Comparison of ENCODE assay signal across 21 cellular contexts in genomic region chr7:103809229-103809994, GRCh38.
A peak's percentile ranks its signal among the peaks of the same experiment; 100 is the strongest.
DNase-seq lines count a peak whose midpoint lies in the region; ATAC-seq and TF ChIP-seq lines count a peak whose summit lies in the region.
"Had no signal": no experiment of that assay in that cellular context is flagged by ENCODE, and none has a peak within 500 bp of the region (broad histone marks: within the 10 kb centered on the region; RNA-seq: fewer than 3 reads in every experiment).

No MANE protein-coding gene starts in this region.

- H3K4me3 ChIP-seq in OCI-LY3 (ENCODE audit: low read length) (0 out of 2 replicates have a peak overlapping the region, but pooled peaks have one; percentile 8), right lobe of liver (no peak overlapping the region), heart left ventricle (no peak overlapping the region), Karpas-422 (ENCODE audit: low read length) (no peak overlapping the region)

- no peak for TF ChIP-seq POLR2A in right lobe of liver (IDR thresholded peaks at IDR 0.05)
- TF ChIP-seq POLR2A in heart left ventricle (IDR thresholded peaks at IDR 0.05), result no peak

- in situ Hi-C loops in G401 (cut with HindIII; ENCODE audit: low sequenced_read_pairs), result no loop called here

- 61% methylated on average over 6 of the region's 6 CpGs for WGBS in right lobe of liver (ENCODE audit: insufficient coverage, low coverage, low lambda C conversion rate, missing lambda C conversion rate)
- 63 to 71% (median 68%) methylated on average over 6 of the region's 6 CpGs for WGBS in heart left ventricle, 4 donors

- CTCF ChIA-PET in CD4-positive, alpha-beta T cell (lab: Charles Lee), result no interaction called here

- H4K20me1 ChIP-seq in OCI-LY3 (ENCODE audit: insufficient read depth, low read length) (no peaks in the 10 kb centered on the region), Karpas-422 (ENCODE audit: insufficient read depth, low read depth, low read length) (no peaks in the 10 kb centered on the region)

- H3K27me3 ChIP-seq in OCI-LY3 (ENCODE audit: low read depth, low read length) (no peaks in the 10 kb centered on the region), right lobe of liver (no peaks in the 10 kb centered on the region), heart left ventricle (no peaks in the 10 kb centered on the region), Karpas-422 (ENCODE audit: low read length) (no peaks in the 10 kb centered on the region)
- no peaks in the 10 kb centered on the region for H3K27me3 ChIP-seq in CD4-positive, alpha-beta T cell (ENCODE audit: control insufficient read depth, insufficient read depth, low read length)

- H3K36me3 Mint-ChIP-seq in CD4-positive, alpha-beta T cell (ENCODE audit: low read depth), result no peaks in the 10 kb centered on the region
- H3K36me3 Mint-ChIP-seq: CD4-positive, CD25-positive, alpha-beta regulatory T cell; stimulated activated effector memory CD8-positive, alpha-beta T cell treated with anti-CD3 and anti-CD28 coated beads, Interleukin-12 subunit alpha, Interleukin-12 subunit beta, amount 100 ng/mL, for 72 hours had no signal

- DNase-seq in G401 (ENCODE audit: low spot score), result peak; percentile 20
- DNase-seq in right lobe of liver, result no peak
- no peak for DNase-seq in heart left ventricle
- DNase-seq in HPDE6-E6E7 (ENCODE audit: extremely low spot score), result no peak
- no peak for DNase-seq in CD4-positive, alpha-beta T cell
- no peak for DNase-seq in Karpas-422
- DNase-seq: activated CD4-positive, alpha-beta T cell treated with anti-CD3 and anti-CD28 coated beads, Interleukin-2, amount 50 U/mL, for 4 hours; activated naive CD4-positive, alpha-beta T cell treated with Interleukin-2 at 50 U/mL for 16 hours; activated T-cell treated with anti-CD3 and anti-CD28 coated beads for 4 hours; anterior cingulate cortex; CD4-positive, CD25-positive, alpha-beta regulatory T cell; DMS79; effector memory CD8-positive, alpha-beta T cell; nucleus accumbens; right cardiac atrium had no signal

- no peak for TF ChIP-seq CTCF in OCI-LY3 (IDR thresholded peaks at IDR 0.05; ENCODE audit: low read depth, low read length)
- TF ChIP-seq CTCF in right lobe of liver (IDR thresholded peaks at IDR 0.05), result no peak
- TF ChIP-seq CTCF in heart left ventricle (IDR thresholded peaks at IDR 0.05), result no peak
- no peak for TF ChIP-seq CTCF in CD4-positive, alpha-beta T cell (IDR thresholded peaks at IDR 0.05)

- no peak overlapping the region for H3K4me3 Mint-ChIP-seq in CD4-positive, alpha-beta T cell
- H3K4me3 Mint-ChIP-seq: CD4-positive, CD25-positive, alpha-beta regulatory T cell; central memory CD8-positive, alpha-beta T cell; effector memory CD8-positive, alpha-beta T cell; stimulated activated effector memory CD8-positive, alpha-beta T cell treated with anti-CD3 and anti-CD28 coated beads, Interleukin-12 subunit alpha, Interleukin-12 subunit beta, amount 100 ng/mL, for 72 hours; T-helper 1 cell treated with Interleukin-12 subunit alpha and Interleukin-12 subunit beta and Interleukin-4 antibody, amounts not matched to agents 30 μg/mL and 1 μg/mL, for 36 hours had no signal

- H3K27ac Mint-ChIP-seq in CD4-positive, alpha-beta T cell, result no peak overlapping the region
- H3K27ac Mint-ChIP-seq: stimulated activated effector memory CD8-positive, alpha-beta T cell treated with anti-CD3 and anti-CD28 coated beads, Interleukin-12 subunit alpha, Interleukin-12 subunit beta, amount 100 ng/mL, for 72 hours; T-helper 1 cell treated with Interleukin-12 subunit alpha and Interleukin-12 subunit beta and Interleukin-4 antibody, amounts not matched to agents 30 μg/mL and 1 μg/mL, for 36 hours had no signal

- peaks cover 29% of the 10 kb centered on the region for H3K4me1 Mint-ChIP-seq in CD4-positive, alpha-beta T cell (ENCODE audit: low read depth)

- peaks cover 36% of the 10 kb centered on the region for H3K4me1 ChIP-seq in OCI-LY3 (ENCODE audit: low read length)
- peaks cover 0 to 23% (median 2%) of the 10 kb centered on the region in 4 donors for H3K4me1 ChIP-seq in right lobe of liver
- no peaks in the 10 kb centered on the region for H3K4me1 ChIP-seq in heart left ventricle
- no peaks in the 10 kb centered on the region for H3K4me1 ChIP-seq in Karpas-422 (ENCODE audit: low read length)

- peak overlapping the region; percentile 5; the same call in 1 of the 2 replicates for H3K9ac ChIP-seq in OCI-LY3 (ENCODE audit: low read length)
- H3K9ac ChIP-seq in Karpas-422 (ENCODE audit: low read length), result no peak overlapping the region

- H3K36me3 ChIP-seq in OCI-LY3 (replicated peaks; ENCODE audit: low read depth, low read length), result no peaks in the 10 kb centered on the region
- H3K36me3 ChIP-seq in right lobe of liver, result no peaks in the 10 kb centered on the region
- no peaks in the 10 kb centered on the region for H3K36me3 ChIP-seq in heart left ventricle
- H3K36me3 ChIP-seq in Karpas-422 (ENCODE audit: insufficient read depth, low read length), result no peaks in the 10 kb centered on the region

- peak overlapping the region; percentile 55 for H3K4me2 ChIP-seq in OCI-LY3 (ENCODE audit: low read length)
- no peak overlapping the region for H3K4me2 ChIP-seq in Karpas-422 (ENCODE audit: low read depth, low read length, poor library complexity, severe bottlenecking)

- H3K27me3 Mint-ChIP-seq in CD4-positive, alpha-beta T cell, result no peaks in the 10 kb centered on the region
- H3K27me3 Mint-ChIP-seq: central memory CD8-positive, alpha-beta T cell; effector memory CD8-positive, alpha-beta T cell had no signal

- peak overlapping the region; percentile 36; the same call in 1 of the 2 replicates for H3K27ac ChIP-seq in OCI-LY3 (ENCODE audit: low read length)
- peak overlapping the region in 2 of 3 donors; percentile 56 to 66 for H3K27ac ChIP-seq in right lobe of liver
- no peak overlapping the region for H3K27ac ChIP-seq in heart left ventricle
- no peak overlapping the region for H3K27ac ChIP-seq in CD4-positive, alpha-beta T cell (ENCODE audit: low read depth, low read length)
- H3K27ac ChIP-seq in Karpas-422 (ENCODE audit: low read length), result no peak overlapping the region

- H2AFZ ChIP-seq in OCI-LY3 (ENCODE audit: low read depth, low read length) (peak overlapping the region; percentile 22; the same call in 1 of the 2 replicates), Karpas-422 (ENCODE audit: low read length) (no peak overlapping the region)

- no peaks in the 10 kb centered on the region for H3K9me2 ChIP-seq in Karpas-422 (replicated peaks; ENCODE audit: insufficient read depth, low read length)

- H3K9me3 ChIP-seq in OCI-LY3 (ENCODE audit: insufficient read depth, low read length) (no peaks in the 10 kb centered on the region), right lobe of liver (no peaks in the 10 kb centered on the region), heart left ventricle (peaks cover 0 to 3% (median 0%) of the 10 kb centered on the region in 12 donors), Karpas-422 (ENCODE audit: low read length) (no peaks in the 10 kb centered on the region)
- H3K9me3 ChIP-seq in CD4-positive, alpha-beta T cell (ENCODE audit: control insufficient read depth, low read length), result no peaks in the 10 kb centered on the region

- POLR2A ChIA-PET in CD4-positive, alpha-beta T cell (lab: Charles Lee), result no interaction called here

- ATAC-seq in GM19468 (IDR thresholded peaks at IDR 0.05; ENCODE audit: extremely low read depth, unreplicated experiment), result peak; percentile 22
- ATAC-seq in right lobe of liver, result peak in 2 of 4 donors; percentile 13 to 38
- ATAC-seq in heart left ventricle, result no peak
- no peak for ATAC-seq in CD4-positive, alpha-beta T cell (ENCODE audit: poor library complexity)
- ATAC-seq: effector memory CD8-positive, alpha-beta T cell; HCT116; right cardiac atrium; stimulated activated effector memory CD8-positive, alpha-beta T cell treated with anti-CD3 and anti-CD28 coated beads, Interleukin-12 subunit alpha, Interleukin-12 subunit beta, amount 100 ng/mL, for 72 hours had no signal

- intact Hi-C loops in right lobe of liver (cut with DNase I) (no loop called here), heart left ventricle (cut with DNase I) (no loop called here)
- intact Hi-C loops in CD4-positive, alpha-beta T cell (cut with DNase I, micrococcal nuclease), result no loop called here

- H3K9me3 Mint-ChIP-seq in CD4-positive, alpha-beta T cell, result no peaks in the 10 kb centered on the region
- H3K9me3 Mint-ChIP-seq: central memory CD8-positive, alpha-beta T cell; effector memory CD8-positive, alpha-beta T cell; T-helper 1 cell treated with Interleukin-12 subunit alpha and Interleukin-12 subunit beta and Interleukin-4 antibody, amounts not matched to agents 30 μg/mL and 1 μg/mL, for 36 hours had no signal

- H3K79me2 ChIP-seq in OCI-LY3 (ENCODE audit: low read length), result no peaks in the 10 kb centered on the region
- H3K79me2 ChIP-seq in Karpas-422 (ENCODE audit: low read length), result no peaks in the 10 kb centered on the region

Comparison
In these comparisons a context has a peak if more than half of its experiments do, and no peak if none do; other contexts are left out.
1. H3K27ac ChIP-seq: peak in OCI-LY3 (single experiment) and right lobe of liver (2 of 3); none in heart left ventricle (0 of 12), CD4-positive, alpha-beta T cell (single experiment) and Karpas-422 (single experiment).